Comparison of ENCODE assay signal across 15 cellular contexts in the genomic region with DNA sequence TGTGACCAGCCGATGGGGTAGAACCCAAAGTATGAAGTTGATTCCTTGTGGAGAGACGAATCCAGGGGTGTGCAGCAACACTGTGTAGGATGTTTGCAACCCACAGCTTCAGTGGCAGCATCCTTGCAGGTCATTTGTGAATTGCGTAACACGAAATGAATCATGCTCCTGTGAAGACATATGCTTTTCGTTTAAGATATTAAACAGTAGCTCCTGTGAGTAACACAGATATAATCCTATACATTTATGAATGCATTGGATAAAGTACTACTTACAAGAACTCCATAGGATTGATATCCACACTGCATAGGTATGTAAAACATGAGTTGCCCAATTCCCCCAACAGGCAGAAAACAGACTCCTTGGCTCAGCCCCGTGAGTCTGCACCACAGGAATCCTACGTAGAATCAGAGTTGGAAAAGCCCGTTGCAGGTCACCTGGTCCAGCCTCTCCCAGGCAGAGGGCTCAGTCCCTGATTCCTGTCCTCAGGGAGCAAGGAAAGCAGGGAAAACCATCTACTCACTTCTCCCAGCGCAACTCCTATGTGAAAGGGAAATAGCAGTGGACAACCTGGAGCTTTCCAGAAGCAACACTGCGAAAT.
A peak's percentile ranks its signal among the peaks of the same experiment; 100 is the strongest.
DNase-seq lines count a peak whose midpoint lies in the region; ATAC-seq and TF ChIP-seq lines count a peak whose summit lies in the region.
"Had no signal": no experiment of that assay in that cellular context is flagged by ENCODE, and none has a peak within 500 bp of the region (broad histone marks: within the 10 kb centered on the region; RNA-seq: fewer than 3 reads in every experiment).

No MANE protein-coding gene starts in this region.

- BruUV-seq in IMR-90 (replicated peaks; lab: Mats Ljungman, UMichigan): no TSS peak

- H2BK15ac ChIP-seq in IMR-90 (ENCODE audit: low read depth, low read length): no peak overlapping the region

- WGBS in IMR-90 (ENCODE audit: extremely low coverage in 2 of 2, insufficient read length in 1 of 2), 2 experiments: 90% methylated on average over 2 of the region's 10 CpGs; no CpG with 5 or more reads in 1 of the 2 experiments
- 77% methylated on average over 10 of the region's 10 CpGs for WGBS in hepatocyte (ENCODE audit: low lambda C conversion rate, missing lambda C conversion rate)

- peaks cover 1% of the 10 kb centered on the region; the same call in 1 of the 2 replicates for H3K9me3 ChIP-seq in IMR-90 (ENCODE audit: control insufficient read depth, insufficient read depth, low read length)
- peaks cover 13% of the 10 kb centered on the region for H3K9me3 ChIP-seq in adipocyte (ENCODE audit: control insufficient read depth, low read length)
- no peaks in the 10 kb centered on the region for H3K9me3 ChIP-seq in hepatocyte (ENCODE audit: low read depth)
- H3K9me3 ChIP-seq in colonic mucosa: no peaks in the 10 kb centered on the region
- no peaks in the 10 kb centered on the region for H3K9me3 ChIP-seq in MG63

- no peak overlapping the region for H4K8ac ChIP-seq in IMR-90 (ENCODE audit: low read depth in 2 of 2, low read length in 2 of 2)

- no peaks in the 10 kb centered on the region for H3K9me2 ChIP-seq in hepatocyte (replicated peaks; ENCODE audit: insufficient read depth)

- intact Hi-C loops in IMR-90 (cut with micrococcal nuclease): no loop called here
- intact Hi-C loops in colonic mucosa (cut with DNase I): no loop called here

- dilution Hi-C loops in IMR-90 (cut with HindIII; ENCODE audit: low sequenced_read_pairs, unreplicated experiment): no loop called here

- no peaks in the 10 kb centered on the region for H3K79me2 ChIP-seq in hepatocyte

- H4K20me1 ChIP-seq in IMR-90 (ENCODE audit: insufficient read depth, low read length) (no peaks in the 10 kb centered on the region), hepatocyte (ENCODE audit: insufficient read depth, poor library complexity, severe bottlenecking) (no peaks in the 10 kb centered on the region)

- no peaks in the 10 kb centered on the region for H3K79me1 ChIP-seq in IMR-90 (ENCODE audit: low read depth in 1 of 2, low read length in 2 of 2)

- H3K23ac ChIP-seq in IMR-90 (ENCODE audit: low read depth, low read length): no peak overlapping the region

- no peak overlapping the region for H3K56ac ChIP-seq in IMR-90 (ENCODE audit: extremely low read depth, insufficient read depth, low read length)

- H3K18ac ChIP-seq in IMR-90 (ENCODE audit: low read depth, low read length): no peak overlapping the region

- no peak overlapping the region for H3K14ac ChIP-seq in IMR-90 (replicated peaks; ENCODE audit: low read depth, low read length)

- H3K36me3 ChIP-seq in IMR-90 (ENCODE audit: control insufficient read depth, insufficient read depth, low read length): no peaks in the 10 kb centered on the region
- no peaks in the 10 kb centered on the region for H3K36me3 ChIP-seq in adipocyte (ENCODE audit: control insufficient read depth, insufficient read depth, low read length, severe bottlenecking)
- H3K36me3 ChIP-seq in hepatocyte (replicated peaks; ENCODE audit: insufficient read depth, low read depth): no peaks in the 10 kb centered on the region
- H3K36me3 ChIP-seq in colonic mucosa: no peaks in the 10 kb centered on the region
- H3K36me3 ChIP-seq in MG63: no peaks in the 10 kb centered on the region

- TF ChIP-seq CTCF in IMR-90 (conservative IDR thresholded peaks at IDR 0.05; ENCODE audit: low read depth, low read length) (no peak), hepatocyte (IDR thresholded peaks at IDR 0.05; ENCODE audit: poor library complexity) (no peak), colonic mucosa (IDR thresholded peaks at IDR 0.05) (no peak)

- H3K9ac ChIP-seq in IMR-90 (ENCODE audit: low read depth, low read length) (no peak overlapping the region), adipocyte (ENCODE audit: low read length) (no peak overlapping the region), colonic mucosa (ENCODE audit: low read depth in 2 of 2, low read length in 2 of 2) (no peak overlapping the region)

- no peak overlapping the region for H3K4ac ChIP-seq in IMR-90 (ENCODE audit: low read depth, low read length)

- no peak overlapping the region for H2BK20ac ChIP-seq in IMR-90 (ENCODE audit: low read depth, low read length)

- H3K9me1 ChIP-seq in IMR-90 (ENCODE audit: insufficient read depth, low read length): peaks cover 5% of the 10 kb centered on the region; the same call in 1 of the 2 replicates

- no peak for TF ChIP-seq RAD21 in IMR-90 (IDR thresholded peaks at IDR 0.05; ENCODE audit: low read length)

- no peak for TF ChIP-seq POLR2A in IMR-90 (IDR thresholded peaks at IDR 0.05; ENCODE audit: low read depth, low read length)

- H2AK9ac ChIP-seq in IMR-90 (replicated peaks; ENCODE audit: low read depth, low read length, poor library complexity): no peak overlapping the region

- ATAC-seq in IMR-90 (ENCODE audit: low read depth) (peak; percentile 81), GM21825 (IDR thresholded peaks at IDR 0.05; ENCODE audit: unreplicated experiment) (no peak)
- ATAC-seq: right cardiac atrium had no signal

- no peak overlapping the region for H4K5ac ChIP-seq in IMR-90 (ENCODE audit: low read depth, low read length)

- CTCF ChIA-PET in IMR-90 (lab: Yijun Ruan, JAX): interaction anchor here (0.7 kb wide), 1 partner anchor 176 kb away, joined by 3 read pairs; no protein-coding TSS in a partner anchor

- in situ Hi-C loops in IMR-90 (cut with MboI; ENCODE audit: low sequenced_read_pairs): no loop called here

- H2BK5ac ChIP-seq in IMR-90 (ENCODE audit: low read depth, low read length, poor library complexity, severe bottlenecking): no peak overlapping the region

- H3K4me1 ChIP-seq in IMR-90 (ENCODE audit: control insufficient read depth, insufficient read depth, low read length): peaks cover 4% of the 10 kb centered on the region
- H3K4me1 ChIP-seq in adipocyte (ENCODE audit: control insufficient read depth, insufficient read depth, low read length): no peaks in the 10 kb centered on the region
- H3K4me1 ChIP-seq in hepatocyte (ENCODE audit: insufficient read depth): no peaks in the 10 kb centered on the region
- H3K4me1 ChIP-seq in colonic mucosa: no peaks in the 10 kb centered on the region

- DNase-seq in EH (ENCODE audit: low read depth) (peak; percentile 74), IMR-90 (peak; percentile 90), adipocyte (ENCODE audit: low read depth) (peak; percentile 71), hepatocyte (ENCODE audit: low spot score) (peak; percentile 14), colonic mucosa (no peak), MG63 (no peak)
- DNase-seq in activated CD4-positive, alpha-beta T cell treated with anti-CD3 and anti-CD28 coated beads for 48 hours: no peak
- DNase-seq: activated CD4-positive, alpha-beta memory T cell treated with anti-CD3 and anti-CD28 coated beads for 36 hours; activated naive CD4-positive, alpha-beta T cell; COR-L47; foreskin melanocyte; kidney glomerular epithelial cell; NCI-H187; right cardiac atrium had no signal

- H2AFZ ChIP-seq in IMR-90 (replicated peaks; ENCODE audit: low read length, poor library complexity) (no peak overlapping the region), hepatocyte (no peak overlapping the region)

- H4K91ac ChIP-seq in IMR-90 (ENCODE audit: insufficient read depth, low read depth, low read length): no peak overlapping the region

- no peak overlapping the region for H2AK5ac ChIP-seq in IMR-90 (ENCODE audit: low read depth, low read length)

- H3K27me3 ChIP-seq in IMR-90 (ENCODE audit: control insufficient read depth, insufficient read depth, low read length) (no peaks in the 10 kb centered on the region), adipocyte (replicated peaks; ENCODE audit: control insufficient read depth, insufficient read depth, low read length) (no peaks in the 10 kb centered on the region), hepatocyte (no peaks in the 10 kb centered on the region), colonic mucosa (no peaks in the 10 kb centered on the region), MG63 (no peaks in the 10 kb centered on the region)

- H3K4me2 ChIP-seq in IMR-90 (ENCODE audit: low read depth, low read length) (no peak overlapping the region), hepatocyte (no peak overlapping the region)

- H2BK120ac ChIP-seq in IMR-90 (ENCODE audit: low read depth, low read length): no peak overlapping the region

- H3K27ac ChIP-seq in IMR-90 (ENCODE audit: insufficient read depth, low read length) (no peak overlapping the region), hepatocyte (no peak overlapping the region), colonic mucosa (no peak overlapping the region)

- POLR2A ChIA-PET in IMR-90 (lab: Charles Lee; ENCODE audit: unreplicated experiment): interaction anchor here (0.6 kb wide), 1 partner anchor 481 kb away, joined by 3 read pairs; no protein-coding TSS in a partner anchor

- H3K4me3 ChIP-seq in IMR-90 (ENCODE audit: insufficient read depth, low read depth, low read length) (no peak overlapping the region), adipocyte (ENCODE audit: low read length) (no peak overlapping the region), hepatocyte (no peak overlapping the region), colonic mucosa (no peak overlapping the region), MG63 (no peak overlapping the region)

TF ChIP-seq in IMR-90, 13 proteins besides CTCF, POLR2A, EP300 and RAD21:
- no peak for TF ChIP-seq RFX5 (IDR thresholded peaks at IDR 0.05; ENCODE audit: low read depth, low read length)
- TF ChIP-seq RCOR1 (IDR thresholded peaks at IDR 0.05; ENCODE audit: insufficient replicate concordance, low read length): no peak
- peak; percentile 99 for TF ChIP-seq CEBPB (IDR thresholded peaks at IDR 0.05; ENCODE audit: low read depth, low read length)
- 0 out of 2 replicates have a peak, but pooled peaks have one; percentile 25 for TF ChIP-seq FOS (IDR thresholded peaks at IDR 0.05; ENCODE audit: low read depth, low read length)

Comparison
In these comparisons a context has a peak if more than half of its experiments do, and no peak if none do; other contexts are left out.
1. DNase-seq: peak in EH (single experiment), IMR-90 (single experiment), adipocyte (single experiment) and hepatocyte (single experiment); none in colonic mucosa (single experiment), activated CD4-positive, alpha-beta T cell treated with anti-CD3 and anti-CD28 coated beads for 48 hours (single experiment) and MG63 (single experiment).